Comparison of ENCODE assay signal across 24 cellular contexts in genomic region chr3:8473990-8474389, GRCh38. TPM values are rescaled to one million over a fixed set of nuclear protein-coding genes. Genes with fewer than 3 reads are reported as not detected.
DNase-seq lines count a peak whose midpoint lies in the region; ATAC-seq, FAIRE-seq and TF ChIP-seq lines count a peak whose summit lies in the region.
"Had no signal": no experiment of that assay in that cellular context is flagged by ENCODE, and none has a peak within 500 bp of the region (broad histone marks: within the 10 kb centered on the region; RNA-seq: fewer than 3 reads in every experiment).

No MANE protein-coding gene starts in this region.

- 92% methylated on average over 4 of the region's 4 CpGs for WGBS in HepG2 (ENCODE audit: low lambda C conversion rate)
- WGBS in right lobe of liver (ENCODE audit: insufficient coverage, low coverage, low lambda C conversion rate, missing lambda C conversion rate): 82% methylated on average over 4 of the region's 4 CpGs
- 1% methylated on average over 4 of the region's 4 CpGs for WGBS in K562 (ENCODE audit: insufficient coverage, low coverage, missing lambda C conversion rate)

- DNase-seq in HepG2 (ENCODE audit: low spot score) (no peak), right lobe of liver (no peak), K562 (ENCODE audit: extremely low read depth in 1 of 4, low spot score in 3 of 4) (no peak)
- DNase-seq: ACHN; BE2C; C1 segment of cervical spinal cord; CD4-positive, alpha-beta memory T cell; CD4-positive, CD25-positive, alpha-beta regulatory T cell; CD8-positive, alpha-beta memory T cell; COR-L47; DMS 273 treated with DMSO at 0.1 percent for 48 hours; DMS153; DMS53; DMS79; DND-41; EL; GDM1 had no signal

- FAIRE-seq in HepG2 (lab: Jason Lieb, UNC): no peak
- FAIRE-seq in K562 (lab: Jason Lieb, UNC): no peak
- FAIRE-seq: GM12878, GM12892, GM18507 had no signal

- POLR2A ChIA-PET in HepG2 (lab: Yijun Ruan, JAX): no interaction called here
- POLR2A ChIA-PET in K562 (lab: Yijun Ruan, JAX): no interaction called here

- H3K4me2 ChIP-seq in HepG2 (ENCODE audit: low read depth, low read length): no peak overlapping the region
- H3K4me2 ChIP-seq in K562 (ENCODE audit: insufficient read depth, low read length): no peak overlapping the region
- H3K4me2 ChIP-seq: BLaER1 had no signal

- CTCF ChIA-PET in HepG2 (lab: Yijun Ruan, JAX; ENCODE audit: low intra/inter-chr PET ratio, low total read pairs) (no interaction called here), K562 (lab: Yijun Ruan, JAX; ENCODE audit: low intra/inter-chr PET ratio) (no interaction called here)

- H3K9ac ChIP-seq in HepG2 (ENCODE audit: insufficient read depth, low read depth, low read length) (no peak overlapping the region), K562 (ENCODE audit: insufficient read depth in 1 of 2, low read depth in 2 of 2, low read length in 2 of 2) (no peak overlapping the region)
- H3K9ac ChIP-seq: BLaER1 had no signal

- H3K4me1 ChIP-seq in HepG2 (ENCODE audit: insufficient read depth, low read length) (peaks cover 22% of the 10 kb centered on the region), right lobe of liver (no peaks in the 10 kb centered on the region), K562 (replicated peaks in 1 of 2; ENCODE audit: control insufficient read depth in 2 of 2, insufficient read depth in 2 of 2, low read length in 2 of 2) (no peaks in the 10 kb centered on the region)
- H3K4me1 ChIP-seq: BE2C, BLaER1 had no signal

- BruUV-seq in HepG2 (replicated peaks; lab: Mats Ljungman, UMichigan) (no TSS peak), K562 (replicated peaks; lab: Mats Ljungman, UMichigan) (no TSS peak)

- H3K79me2 ChIP-seq in HepG2 (ENCODE audit: insufficient read depth, low read length) (no peaks in the 10 kb centered on the region), K562 (ENCODE audit: control insufficient read depth, insufficient read depth, low read length) (no peaks in the 10 kb centered on the region)

- no peak for TF ChIP-seq EP300 in HepG2 (IDR thresholded peaks at IDR 0.05; ENCODE audit: low read depth in 2 of 2, low read length in 2 of 2)
- TF ChIP-seq EP300 in HepG2 (CRISPR knock-in tag; IDR thresholded peaks at IDR 0.05; ENCODE audit: borderline replicate concordance): no peak
- no peak for TF ChIP-seq EP300 in K562 (IDR thresholded peaks at IDR 0.05; ENCODE audit: low read length)

- H3K4me3 ChIP-seq in HepG2 (replicated peaks in 1 of 3; ENCODE audit: insufficient read depth in 1 of 3, low read depth in 2 of 3, low read length in 3 of 3): no peak overlapping the region
- no peak overlapping the region for H3K4me3 ChIP-seq in right lobe of liver
- no peak overlapping the region for H3K4me3 ChIP-seq in K562
- H3K4me3 ChIP-seq: BLaER1, GM12878 had no signal

- no peak for TF ChIP-seq RAD21 in HepG2 (CRISPR knock-in tag; IDR thresholded peaks at IDR 0.05)
- TF ChIP-seq RAD21 in K562 (CRISPR knock-in tag; conservative IDR thresholded peaks at IDR 0.05 in 1 of 2, IDR thresholded peaks at IDR 0.05 in 1 of 2): no peak

- TF ChIP-seq POLR2A in HepG2 (IDR thresholded peaks at IDR 0.05; ENCODE audit: insufficient read depth in 1 of 2, low read depth in 2 of 2, low read length in 2 of 2) (no peak), right lobe of liver (IDR thresholded peaks at IDR 0.05) (no peak), K562 (conservative IDR thresholded peaks at IDR 0.05) (no peak)

- no peaks in the 10 kb centered on the region for H3K9me1 ChIP-seq in K562 (ENCODE audit: control insufficient read depth, insufficient read depth, low read length)

- H4K20me1 ChIP-seq in HepG2 (ENCODE audit: insufficient read depth, low read length): no peaks in the 10 kb centered on the region
- H4K20me1 ChIP-seq in K562 (replicated peaks; ENCODE audit: control insufficient read depth, insufficient read depth, low read length): no peaks in the 10 kb centered on the region
- H4K20me1 ChIP-seq: BLaER1 had no signal

- H3K9me3 ChIP-seq in HepG2 (ENCODE audit: low read length): no peaks in the 10 kb centered on the region
- no peaks in the 10 kb centered on the region for H3K9me3 ChIP-seq in right lobe of liver
- H3K9me3 ChIP-seq in K562 (replicated peaks; ENCODE audit: control insufficient read depth, insufficient read depth, low read depth, low read length): no peaks in the 10 kb centered on the region
- H3K9me3 ChIP-seq: BE2C, BLaER1 had no signal

- no peak overlapping the region for H3K27ac ChIP-seq in HepG2 (ENCODE audit: extremely low read length, insufficient read depth, low read length)
- no peak overlapping the region for H3K27ac ChIP-seq in right lobe of liver
- H3K27ac ChIP-seq in K562 (ENCODE audit: extremely low read depth, low read depth, low read length): no peak overlapping the region
- H3K27ac ChIP-seq: 22Rv1, BLaER1 had no signal

- in situ Hi-C loops in HepG2 (cut with HindIII; ENCODE audit: extremely low pct_ligation_motif_present, low pct_unique_long_range_greater_than_20kb) (no loop called here), K562 (cut with MboI) (no loop called here)

- H3K36me3 ChIP-seq in HepG2 (replicated peaks in 1 of 2; ENCODE audit: control insufficient read depth in 1 of 2, insufficient read depth in 2 of 2, low read length in 2 of 2) (no peaks in the 10 kb centered on the region), right lobe of liver (no peaks in the 10 kb centered on the region), K562 (ENCODE audit: control insufficient read depth, insufficient read depth, low read length) (no peaks in the 10 kb centered on the region)
- H3K36me3 ChIP-seq: BE2C, BLaER1 had no signal

- intact Hi-C loops in HepG2 (cut with micrococcal nuclease; ENCODE audit: unreplicated experiment) (no loop called here), right lobe of liver (cut with DNase I) (no loop called here), K562 (cut with micrococcal nuclease) (no loop called here)

- ATAC-seq in HepG2 (no peak), right lobe of liver (no peak), K562 (no peak), HG02884 (IDR thresholded peaks at IDR 0.05; ENCODE audit: unreplicated experiment) (no peak), HG02973 (IDR thresholded peaks at IDR 0.05; ENCODE audit: unreplicated experiment) (no peak)
- ATAC-seq: GM12878 had no signal

- H3K27me3 ChIP-seq in HepG2 (ENCODE audit: control insufficient read depth in 1 of 2, insufficient read depth in 2 of 2, low read length in 2 of 2): no peaks in the 10 kb centered on the region
- no peaks in the 10 kb centered on the region for H3K27me3 ChIP-seq in right lobe of liver
- H3K27me3 ChIP-seq in K562 (ENCODE audit: control insufficient read depth in 2 of 2, insufficient read depth in 2 of 2, low read length in 2 of 2): no peaks in the 10 kb centered on the region
- H3K27me3 ChIP-seq: BE2C, BLaER1 had no signal

- TF ChIP-seq CTCF in HepG2 (CRISPR knock-in tag; IDR thresholded peaks at IDR 0.05): no peak
- TF ChIP-seq CTCF in right lobe of liver (IDR thresholded peaks at IDR 0.05): no peak
- TF ChIP-seq CTCF in K562 (IDR thresholded peaks at IDR 0.05 in 2 of 3, conservative IDR thresholded peaks at IDR 0.05 in 1 of 3; ENCODE audit: insufficient read depth in 2 of 3, low read depth in 1 of 3, low read length in 3 of 3): no peak

- H2AFZ ChIP-seq in HepG2 (ENCODE audit: low read length) (no peak overlapping the region), K562 (ENCODE audit: low read depth, low read length) (no peak overlapping the region)

TF ChIP-seq in K562, 482 proteins besides CTCF, POLR2A, EP300 and RAD21 (continues in another document):
- TF ChIP-seq NCOA2 (IDR thresholded peaks at IDR 0.05; ENCODE audit: partially characterized antibody in 2 of 2): no peak

RNA-seq across cellular contexts. Expression of gene LMCD1, which starts 27.6 kb away (rescaled TPM):
- total RNA-seq in HepG2 (2016; rRNA removed; fragmentation: Illumina TruSeq; extraction: Trizol) (6.1 and 6.2 TPM in 2 replicates), right lobe of liver (10 to 100 TPM in 3 of 6 experiments, 1 to 10 TPM in 3; 3.0 to 24.0 (median 8.4) TPM), K562 (2014; rRNA removed) (not detected in 2 replicates), K562 (2014; rRNA removed; fragmentation: Illumina TruSeq; extraction: Trizol) (not detected in 2 replicates), K562 (2015; rRNA removed; fragmentation: Illumina TruSeq; extraction: Trizol) (not detected in 2 replicates), K562 (2021) (not detected in 2 replicates)
- 1.7 and 2.4 TPM in 2 replicates for total RNA-seq in HepG2 (2016; cell fraction: cytosol; rRNA removed; fragmentation: Illumina TruSeq; extraction: Trizol; ENCODE audit: low read depth)
- total RNA-seq in HepG2 (2016; cell fraction: insoluble cytoplasmic fraction; rRNA removed; fragmentation: Illumina TruSeq; extraction: Trizol): 5.4 and 5.9 TPM in 2 replicates
- total RNA-seq in HepG2 (2016; cell fraction: membrane; rRNA removed; fragmentation: Illumina TruSeq; extraction: Trizol): 4.3 and 4.7 TPM in 2 replicates
- total RNA-seq in HepG2 (2016; cell fraction: nucleus; rRNA removed; fragmentation: Illumina TruSeq; extraction: Trizol): 3.8 and 6.4 TPM in 2 replicates
- polyA plus RNA-seq in HepG2 (2011; rRNA removed) (6.1 and 7.1 TPM in 2 replicates), K562 (2011; rRNA removed) (not detected in 2 replicates), K562 (2014; fragmentation: Illumina TruSeq; extraction: Trizol) (not detected in 2 replicates), K562 (2014; fragmentation: Nextera tagmentation; extraction: Ambion mirVana) (not detected), K562 (2014; rRNA removed) (0.60 TPM in 1 of 2 replicates, not detected in the other)
- 5.3 and 8.6 TPM in 2 replicates for polyA plus RNA-seq in HepG2 (2011; cell fraction: cytosol; rRNA removed)
- polyA plus RNA-seq in HepG2 (2011; cell fraction: nucleus; rRNA removed): 4.5 and 4.6 TPM in 2 replicates
- polyA plus RNA-seq in HepG2 (2012): 8.2 and 10.5 TPM in 2 replicates
- polyA plus RNA-seq in HepG2 (2016; cell fraction: cytosol; fragmentation: Illumina TruSeq; extraction: Trizol; ENCODE audit: low read depth): 1.5 and 2.2 TPM in 2 replicates
- 6.6 and 6.8 TPM in 2 replicates for polyA plus RNA-seq in HepG2 (2016; cell fraction: insoluble cytoplasmic fraction; fragmentation: Illumina TruSeq; extraction: Trizol; ENCODE audit: low read depth)
- 3.0 and 3.5 TPM in 2 replicates for polyA plus RNA-seq in HepG2 (2016; cell fraction: membrane; fragmentation: Illumina TruSeq; extraction: Trizol; ENCODE audit: low read depth)
- polyA plus RNA-seq in HepG2 (2016; cell fraction: nucleus; fragmentation: Illumina TruSeq; extraction: Trizol; ENCODE audit: insufficient read depth, low read depth): 3.4 and 4.0 TPM in 2 replicates
- 0.09 and 5.2 TPM in 2 replicates for polyA minus RNA-seq in HepG2 (2011; rRNA and poly(A)+ RNA removed; ENCODE audit: low replicate concordance)
- polyA minus RNA-seq in HepG2 (2011; cell fraction: cytosol; rRNA and poly(A)+ RNA removed): 3.3 and 4.0 TPM in 2 replicates
- 4.4 and 9.5 TPM in 2 replicates for polyA minus RNA-seq in HepG2 (2011; cell fraction: nucleus; rRNA and poly(A)+ RNA removed)
- total RNA-seq in K562 (2011; cell fraction: chromatin; rRNA removed; ENCODE audit: low replicate concordance): not detected in 2 replicates
- not detected in 2 replicates for total RNA-seq in K562 (2011; cell fraction: nucleolus; rRNA removed)
- not detected in 2 replicates for total RNA-seq in K562 (2011; cell fraction: nucleoplasm; rRNA removed)
- polyA plus RNA-seq in K562 (2011; cell fraction: cytosol; rRNA removed): not detected in 2 replicates
- not detected in 2 replicates for polyA plus RNA-seq in K562 (2011; cell fraction: nucleus; rRNA removed)
- 0.01 and 0.15 TPM in 2 replicates for polyA plus RNA-seq in K562 (2012)
- not detected in 2 replicates for polyA minus RNA-seq in K562 (2011; rRNA and poly(A)+ RNA removed)
- not detected in 2 replicates for polyA minus RNA-seq in K562 (2011; cell fraction: cytosol; rRNA and poly(A)+ RNA removed)
- polyA minus RNA-seq in K562 (2011; cell fraction: nucleus; rRNA and poly(A)+ RNA removed): not detected in 2 replicates

Comparison
In these comparisons a context has a peak if more than half of its experiments do, and no peak if none do; other contexts are left out.
1. Of the 241 proteins assayed by ChIP-seq in both HepG2 and K562: peak only in HepG2: MAFK; only in K562: none; in both: MAFF; in neither: 239.